8 cellular contexts compared by ENCODE assay signal in genomic region chr22:46296257-46297150, GRCh38. TPM values are rescaled to one million over a fixed set of nuclear protein-coding genes. Genes with fewer than 3 reads are reported as not detected.
DNase-seq lines count a peak whose midpoint lies in the region; ATAC-seq and TF ChIP-seq lines count a peak whose summit lies in the region.

Gene GTSE1, plus strand, starts transcription at chr22:46296870. Its CDS starts 531 bp downstream, at chr22:46297401.

- no peaks in the 10 kb centered on the region for H3K36me3 Mint-ChIP-seq in T-helper 17 cell (ENCODE audit: low read depth)

- H3K4me3 ChIP-seq in psoas muscle, result peak within 1 kb of the TSS; percentile 74
- H3K4me3 ChIP-seq in uterus, result peak within 1 kb of the TSS; percentile 58 to 65

- H3K27ac ChIP-seq in angular gyrus (ENCODE audit: low read depth, low read length) (peak within 1 kb of the TSS; percentile 81), psoas muscle (peak within 1 kb of the TSS; percentile 89), uterus (peak within 1 kb of the TSS; percentile 84 to 85)

- peaks cover 0 to 26% of the 10 kb centered on the region in 2 donors for H3K36me3 ChIP-seq in psoas muscle (ENCODE audit: insufficient read depth in 1 of 2, low read depth in 1 of 2)
- no peaks in the 10 kb centered on the region for H3K36me3 ChIP-seq in uterus

- TF ChIP-seq CTCF in psoas muscle (IDR thresholded peaks at IDR 0.05) (peak; percentile 20), uterus (IDR thresholded peaks at IDR 0.05) (peak; percentile 15 to 45 (median 28))

- H3K4me3 Mint-ChIP-seq in T-helper 17 cell, result peak within 1 kb of the TSS; percentile 93

- peaks cover 13% of the 10 kb centered on the region for H3K27me3 Mint-ChIP-seq in T-helper 17 cell

- peaks cover 25% of the 10 kb centered on the region for H3K4me1 Mint-ChIP-seq in T-helper 17 cell

- peak within 1 kb of the TSS; percentile 99 for H3K27ac Mint-ChIP-seq in T-helper 17 cell

- ATAC-seq in HG02885 (IDR thresholded peaks at IDR 0.05; ENCODE audit: poor library complexity, unreplicated experiment) (peak; percentile 95), T-helper 17 cell (peak; percentile 99), left ventricle myocardium superior (peak; percentile 97), psoas muscle (peak; percentile 96 to 99 (median 98))

- DNase-seq in NCI-H1694 treated with DMSO at 0.1 percent for 48 hours (lab: John Stamatoyannopoulos, UW) (peak; percentile 98), T-helper 17 cell (peak; percentile 94 to 96 (median 94)), left ventricle myocardium superior (peak; percentile 100), psoas muscle (peak; percentile 98 to 99), uterus (peak; percentile 96 to 97)

- TF ChIP-seq POLR2A in GM15510 (IDR thresholded peaks at IDR 0.05; ENCODE audit: borderline replicate concordance, extremely low read depth, insufficient read length) (peak; percentile 74), uterus (IDR thresholded peaks at IDR 0.05) (peak; percentile 9 to 47)

- H3K27me3 ChIP-seq in psoas muscle (ENCODE audit: insufficient read depth in 3 of 3, low read length in 2 of 3) (no peaks in the 10 kb centered on the region), uterus (no peaks in the 10 kb centered on the region)

- intact Hi-C loops in left ventricle myocardium superior (cut with micrococcal nuclease), result no loop called here
- intact Hi-C loops in psoas muscle (cut with DNase I), result loop anchor here in 1 of 2 donors (5.0 kb wide), 1 partner anchor 149 kb away; no protein-coding TSS in a partner anchor
- intact Hi-C loops in uterus (cut with DNase I; ENCODE audit: low total_unique reads), result no loop called here

- no peaks in the 10 kb centered on the region for H3K9me3 ChIP-seq in T-helper 17 cell (ENCODE audit: control insufficient read depth, low read length, poor library complexity, severe bottlenecking)
- no peaks in the 10 kb centered on the region for H3K9me3 ChIP-seq in psoas muscle
- H3K9me3 ChIP-seq in uterus, result no peaks in the 10 kb centered on the region

- peaks cover 7% of the 10 kb centered on the region for H3K4me1 ChIP-seq in psoas muscle
- H3K4me1 ChIP-seq in uterus, result peaks cover 0 to 10% of the 10 kb centered on the region in 2 donors

- 0 to 1% (median 1%) methylated on average over 71 to 76 of the region's 76 CpGs for WGBS in psoas muscle, 3 donors

RNA-seq across cellular contexts. Expression of gene GTSE1, which starts in this region (rescaled TPM):
- total RNA-seq in T-helper 17 cell (under 1 TPM; 0.25 to 0.57 TPM), left ventricle myocardium superior (0.45 TPM), psoas muscle (under 1 TPM in 3 of 4 donors, not detected in 1; 0.15 to 0.47 (median 0.29) TPM), uterus (1 to 10 TPM in 1 of 4 donors, under 1 TPM in 1, not detected in 2; 0.21 to 6.9 TPM)
- under 1 TPM; 0.04 to 0.18 (median 0.13) TPM for polyA plus RNA-seq in psoas muscle

Comparison
In these comparisons a context has a peak if more than half of its experiments do, and no peak if none do; other contexts are left out.
1. Peak in every context shown above with its lines: DNase-seq, ATAC-seq, H3K4me3 ChIP-seq and H3K27ac ChIP-seq.
2. Peak in DNase-seq and ATAC-seq in T-helper 17 cell; RNA of the gene not detected or under 1 TPM.
3. Peak in DNase-seq and ATAC-seq in left ventricle myocardium superior; RNA of the gene not detected or under 1 TPM.
4. Peak in DNase-seq, ATAC-seq, H3K4me3 ChIP-seq and H3K27ac ChIP-seq in psoas muscle; RNA of the gene not detected or under 1 TPM.